In genomic region chr4:46715468-46715867, GRCh38 we compare ENCODE assay signal across 26 cellular contexts.
"Had no signal": no experiment of that assay in that cellular context is flagged by ENCODE, and none has a peak within 500 bp of the region (broad histone marks: within the 10 kb centered on the region; RNA-seq: fewer than 3 reads in every experiment).

No MANE protein-coding gene starts in this region.

- H3K4me3 ChIP-seq: lung, mucosa of descending colon, right atrium auricular region, smooth muscle cell, suprapubic skin, transverse colon, upper lobe of right lung, uterus had no signal

- H3K4me2 ChIP-seq: smooth muscle cell had no signal

- H3K27me3 ChIP-seq: right atrium auricular region, suprapubic skin, transverse colon, upper lobe of right lung, uterus had no signal

- H3K9me3 ChIP-seq: mucosa of descending colon, right atrium auricular region, suprapubic skin, transverse colon, upper lobe of right lung, uterus had no signal

- H3K27ac Mint-ChIP-seq: effector memory CD8-positive, alpha-beta T cell; memory B cell; mesothelial cell of epicardium; naive B cell; natural killer cell treated with Interleukin-12 subunit alpha and Interleukin-12 subunit beta and Interleukin-15 and Interleukin-18, amount 100 ng/mL, for 72 hours; progenitor cell of endocrine pancreas; stimulated activated naive CD8-positive, alpha-beta T cell treated with anti-CD3 and anti-CD28 coated beads, Interleukin-15, amount 100 ng/mL, for 72 hours had no signal

- H3K4me1 ChIP-seq: parathyroid adenoma, right atrium auricular region, suprapubic skin, transverse colon, upper lobe of right lung, uterus had no signal

- H2AFZ ChIP-seq: parathyroid adenoma had no signal

- DNase-seq: cortex of kidney; effector memory CD8-positive, alpha-beta T cell; kidney; mucosa of descending colon; naive B cell; stimulated activated CD4-positive, alpha-beta T cell treated with anti-CD3 and anti-CD28 coated beads, Interleukin-12 subunit alpha, Interleukin-12 subunit beta, amount 100 ng/mL, for 4 hours; stimulated activated CD4-positive, alpha-beta T cell treated with anti-CD3 and anti-CD28 coated beads, Interleukin-1b, Interleukin-23, amount 100 ng/mL, for 48 hours; stimulated activated CD4-positive, alpha-beta T cell treated with anti-CD3 and anti-CD28 coated beads, Interleukin-4, amount 100 ng/mL, for 1 hour; stimulated activated CD8-positive, alpha-beta memory T cell treated with anti-CD3 and anti-CD28 coated beads, Interleukin-4, amount 100 ng/mL, for 48 hours; stimulated activated naive CD4-positive, alpha-beta T cell; stimulated activated naive CD8-positive, alpha-beta T cell treated with anti-CD3 and anti-CD28 coated beads, Interleukin-15, amount 100 ng/mL, for 72 hours; transverse colon; upper lobe of right lung; uterus had no signal

- H3K9me3 Mint-ChIP-seq: effector memory CD8-positive, alpha-beta T cell; memory B cell; mesothelial cell of epicardium; natural killer cell treated with Interleukin-12 subunit alpha and Interleukin-12 subunit beta and Interleukin-15 and Interleukin-18, amount 100 ng/mL, for 72 hours; neural crest cell; stimulated activated naive CD8-positive, alpha-beta T cell treated with anti-CD3 and anti-CD28 coated beads, Interleukin-15, amount 100 ng/mL, for 72 hours had no signal

- H3K4me3 Mint-ChIP-seq: effector memory CD8-positive, alpha-beta T cell; memory B cell; mesothelial cell of epicardium; naive B cell; natural killer cell treated with Interleukin-12 subunit alpha and Interleukin-12 subunit beta and Interleukin-15 and Interleukin-18, amount 100 ng/mL, for 72 hours; neural crest cell; stimulated activated naive CD8-positive, alpha-beta T cell treated with anti-CD3 and anti-CD28 coated beads, Interleukin-15, amount 100 ng/mL, for 72 hours had no signal

- H3K9ac ChIP-seq: parathyroid adenoma had no signal

- ATAC-seq: effector memory CD8-positive, alpha-beta T cell; left lobe of liver; mucosa of descending colon; natural killer cell treated with Interleukin-12 subunit alpha and Interleukin-12 subunit beta and Interleukin-15 and Interleukin-18, amount 100 ng/mL, for 72 hours; sciatic nerve; stimulated activated naive CD8-positive, alpha-beta T cell treated with anti-CD3 and anti-CD28 coated beads, Interleukin-15, amount 100 ng/mL, for 72 hours; upper lobe of right lung had no signal

- H3K36me3 Mint-ChIP-seq: memory B cell; mesothelial cell of epicardium; naive B cell; natural killer cell treated with Interleukin-12 subunit alpha and Interleukin-12 subunit beta and Interleukin-15 and Interleukin-18, amount 100 ng/mL, for 72 hours had no signal

- H3K36me3 ChIP-seq: right atrium auricular region, suprapubic skin, transverse colon, upper lobe of right lung, uterus had no signal

- H3K79me2 ChIP-seq: parathyroid adenoma had no signal

- H3K27ac ChIP-seq: parathyroid adenoma, right atrium auricular region, suprapubic skin, transverse colon, upper lobe of right lung, uterus had no signal

- H3K4me1 Mint-ChIP-seq: memory B cell; mesothelial cell of epicardium; naive B cell; neural crest cell; stimulated activated naive CD8-positive, alpha-beta T cell treated with anti-CD3 and anti-CD28 coated beads, Interleukin-15, amount 100 ng/mL, for 72 hours had no signal

- H3K27me3 Mint-ChIP-seq: effector memory CD8-positive, alpha-beta T cell; memory B cell; naive B cell; natural killer cell treated with Interleukin-12 subunit alpha and Interleukin-12 subunit beta and Interleukin-15 and Interleukin-18, amount 100 ng/mL, for 72 hours; progenitor cell of endocrine pancreas; stimulated activated naive CD8-positive, alpha-beta T cell treated with anti-CD3 and anti-CD28 coated beads, Interleukin-15, amount 100 ng/mL, for 72 hours had no signal
